Comparison of ENCODE assay signal across 10 cellular contexts in the genomic region with DNA sequence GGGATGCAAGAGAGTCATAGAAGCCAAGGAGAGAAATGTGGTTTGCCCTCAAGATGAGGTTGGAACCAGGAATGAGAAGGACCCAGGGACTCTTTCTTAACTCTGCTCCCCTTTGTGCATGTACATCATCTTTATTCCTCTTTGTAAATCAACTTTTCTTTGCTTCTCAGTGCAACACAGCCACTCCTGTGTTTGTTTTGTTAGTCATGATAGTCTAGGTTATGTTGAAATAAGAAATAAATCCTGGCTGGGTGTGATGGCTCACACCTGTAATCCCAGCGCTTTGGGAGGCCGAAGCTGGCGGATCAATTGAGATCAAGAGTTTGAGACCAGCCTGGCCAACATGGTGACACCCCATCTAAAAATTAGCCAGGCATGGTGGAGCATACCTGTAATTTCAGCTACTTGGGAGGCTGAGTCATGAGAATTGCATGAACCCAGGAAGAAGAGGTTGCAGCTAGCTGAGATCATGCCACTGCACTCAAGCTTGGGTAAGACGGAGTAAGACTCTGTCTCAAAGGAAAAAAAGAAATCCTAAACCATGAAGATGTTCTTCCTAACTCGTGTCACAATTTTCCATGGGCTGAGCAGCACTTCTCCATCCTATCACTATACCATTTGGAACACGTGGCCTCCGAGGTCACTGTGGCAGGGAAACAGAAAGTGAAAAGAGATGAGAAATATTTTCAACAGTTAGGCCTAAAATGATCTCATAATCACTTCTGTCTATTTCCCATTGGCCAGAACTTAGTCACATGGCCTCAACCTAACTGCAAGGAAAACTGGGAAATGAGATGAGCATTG.
DNase-seq lines count a peak whose midpoint lies in the region; ATAC-seq and TF ChIP-seq lines count a peak whose summit lies in the region.
"Had no signal": no experiment of that assay in that cellular context is flagged by ENCODE, and none has a peak within 500 bp of the region (broad histone marks: within the 10 kb centered on the region; RNA-seq: fewer than 3 reads in every experiment).

No MANE protein-coding gene starts in this region.

- H3K36me3 Mint-ChIP-seq in Caco-2 (ENCODE audit: insufficient read depth, unreplicated experiment), result peaks cover 53% of the 10 kb centered on the region

- no peaks in the 10 kb centered on the region for H3K9me2 ChIP-seq in PC-3 (replicated peaks; ENCODE audit: low read length)

- peak overlapping the region; percentile 16 for H3K4me3 Mint-ChIP-seq in Caco-2 (ENCODE audit: unreplicated experiment)

- H2AFZ ChIP-seq in PC-3 (ENCODE audit: low read length), result peak overlapping the region; percentile 18

- ATAC-seq in PC-3 (peak; percentile 69), omental fat pad (ENCODE audit: low FRiP score) (peak; percentile 26), GM18511 (IDR thresholded peaks at IDR 0.05; ENCODE audit: unreplicated experiment) (no peak), HG02642 (IDR thresholded peaks at IDR 0.05; ENCODE audit: poor library complexity, unreplicated experiment) (no peak)

- peak overlapping the region; percentile 92 for H3K27ac Mint-ChIP-seq in Caco-2 (ENCODE audit: unreplicated experiment)

- H3F3A ChIP-seq in PC-3 (ENCODE audit: low read length, unreplicated experiment), result peaks cover 13% of the 10 kb centered on the region

- H3K4me1 ChIP-seq in Caco-2 (peaks cover 52% of the 10 kb centered on the region), PC-3 (ENCODE audit: insufficient read depth, low read length) (peaks cover 29% of the 10 kb centered on the region), HAP-1 (no peaks in the 10 kb centered on the region)

- CTCF ChIA-PET in Caco-2 (lab: Charles Lee), result no interaction called here
- CTCF ChIA-PET in PC-3 (lab: Charles Lee), result interaction anchor here (0.6 kb wide), 1 partner anchor 73 kb away, joined by 4 read pairs; no protein-coding TSS in a partner anchor

- POLR2A ChIA-PET in Caco-2 (lab: Charles Lee), result no interaction called here
- POLR2A ChIA-PET in PC-3 (lab: Charles Lee; ENCODE audit: unreplicated experiment), result interaction anchor here (0.5 to 1.3 kb wide), 3 partner anchors 73 to 611 kb away, joined by 5 to 12 read pairs (median 6); a partner anchor contains a TSS

- H3K4me3 ChIP-seq in Caco-2 (ENCODE audit: low read depth, low read length), result no peak overlapping the region
- peak overlapping the region; percentile 38 for H3K4me3 ChIP-seq in PC-3 (ENCODE audit: low read length)
- H3K4me3 ChIP-seq in HAP-1, result no peak overlapping the region

- H3K36me3 ChIP-seq in Caco-2 (ENCODE audit: control insufficient read depth, insufficient read depth, low read length) (no peaks in the 10 kb centered on the region; the same call in 1 of the 2 replicates), PC-3 (ENCODE audit: low read depth, low read length) (no peaks in the 10 kb centered on the region; the same call in 1 of the 2 replicates), HAP-1 (replicated peaks) (no peaks in the 10 kb centered on the region)

- peaks cover 25% of the 10 kb centered on the region for H3K9me3 Mint-ChIP-seq in Caco-2 (ENCODE audit: unreplicated experiment)

- peaks cover 47% of the 10 kb centered on the region for H3K4me1 Mint-ChIP-seq in Caco-2 (ENCODE audit: low read depth, unreplicated experiment)

- BruUV-seq in Caco-2 (replicated peaks; lab: Mats Ljungman, UMichigan), result no TSS peak
- BruUV-seq in PC-3 (replicated peaks; lab: Mats Ljungman, UMichigan), result no TSS peak

- DNase-seq in Caco-2 (peak; percentile 29 to 59), PC-3 (peak; percentile 95), epithelial cell of prostate (ENCODE audit: low read depth, low spot score) (peak; percentile 87), omental fat pad (ENCODE audit: low spot score) (no peak), cerebellum (ENCODE audit: low spot score) (no peak), HAP-1 (ENCODE audit: low spot score in 2 of 2) (no peak)
- DNase-seq: GOT3, small intestine had no signal

- no peaks in the 10 kb centered on the region for H3K79me2 ChIP-seq in PC-3 (ENCODE audit: low read length)

- H3K27me3 ChIP-seq in Caco-2 (replicated peaks; ENCODE audit: control insufficient read depth, insufficient read depth, low read length) (no peaks in the 10 kb centered on the region), PC-3 (ENCODE audit: low read length) (no peaks in the 10 kb centered on the region), HAP-1 (ENCODE audit: low read depth) (no peaks in the 10 kb centered on the region)

- peak overlapping the region; percentile 85 for H3K9ac ChIP-seq in PC-3 (ENCODE audit: low read length)

- H3K27me3 Mint-ChIP-seq in Caco-2 (ENCODE audit: insufficient read depth, unreplicated experiment), result no peaks in the 10 kb centered on the region

- TF ChIP-seq CTCF in Caco-2 (IDR thresholded peaks at IDR 0.05; ENCODE audit: insufficient read depth in 1 of 2, low read depth in 1 of 2, low read length in 1 of 2, severe bottlenecking in 1 of 2, unreplicated experiment in 1 of 2) (no peak), PC-3 (conservative IDR thresholded peaks at IDR 0.05; ENCODE audit: low read depth, low read length) (no peak), omental fat pad (IDR thresholded peaks at IDR 0.05) (no peak)

- H3K4me2 ChIP-seq in PC-3 (ENCODE audit: low read length), result peak overlapping the region; percentile 74

- H4K20me1 ChIP-seq in PC-3 (ENCODE audit: low read length), result no peaks in the 10 kb centered on the region

- H3K9me3 ChIP-seq in Caco-2, result peaks cover 9% of the 10 kb centered on the region
- no peaks in the 10 kb centered on the region for H3K9me3 ChIP-seq in PC-3 (ENCODE audit: low read length)
- H3K9me3 ChIP-seq in HAP-1, result no peaks in the 10 kb centered on the region

- intact Hi-C loops in Caco-2 (cut with micrococcal nuclease; ENCODE audit: unreplicated experiment) (loop anchor here (1.0 to 2.0 kb wide), 2 partner anchors 9 to 126 kb away; a partner anchor contains a TSS), PC-3 (cut with micrococcal nuclease) (loop anchor here (1.0 to 2.0 kb wide), 7 partner anchors 25 to 196 kb away; a partner anchor contains a TSS)

- H3K27ac ChIP-seq in PC-3 (ENCODE audit: low read length) (peak overlapping the region; percentile 94), epithelial cell of prostate (peak overlapping the region; percentile 100)

- in situ Hi-C loops in HAP-1 (cut with MboI; ENCODE audit: low sequenced_read_pairs), result no loop called here

Comparison
In these comparisons a context has a peak if more than half of its experiments do, and no peak if none do; other contexts are left out.
1. DNase-seq: peak in Caco-2 (2 of 2), PC-3 (single experiment) and epithelial cell of prostate (single experiment); none in omental fat pad (single experiment), cerebellum (single experiment) and HAP-1 (0 of 2).
2. ATAC-seq: peak in PC-3 (single experiment) and omental fat pad (single experiment); none in GM18511 (single experiment) and HG02642 (single experiment).